ENCODE assay signal across 1 cellular context in the genomic region with DNA sequence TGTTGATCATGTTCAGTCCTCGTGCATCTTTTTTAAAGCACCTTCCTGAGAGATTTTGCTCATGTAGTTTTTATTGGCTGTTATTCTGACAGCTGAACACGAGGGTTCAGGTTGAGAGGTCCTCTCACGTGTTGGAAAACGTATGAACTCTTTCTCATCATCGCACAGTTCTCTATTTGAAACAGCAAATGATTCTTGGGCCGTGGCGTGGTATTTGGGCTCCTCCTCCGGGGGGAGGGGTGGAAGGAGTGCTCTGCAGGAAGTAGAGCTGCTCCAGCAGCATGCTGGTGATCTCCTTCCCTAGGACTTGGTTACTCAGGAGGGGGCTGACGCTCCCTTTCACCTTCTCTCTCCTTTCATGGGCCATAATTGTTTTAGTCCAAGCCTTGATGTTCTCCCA.
TF ChIP-seq lines count a peak whose summit lies in the region.

No MANE protein-coding gene starts in this region.

TF ChIP-seq in GM23338, 12 proteins besides CTCF, POLR2A, EP300 and RAD21 (continued from another document):
- TF ChIP-seq ZNF462 (CRISPR knock-in tag; IDR thresholded peaks at IDR 0.05) (peak; percentile 41; the same call in 1 of the 2 replicates), CREB1 (CRISPR knock-in tag; IDR thresholded peaks at IDR 0.05; ENCODE audit: low read depth) (no peak)
